Comparison of ENCODE assay signal across 33 cellular contexts in the genomic region with DNA sequence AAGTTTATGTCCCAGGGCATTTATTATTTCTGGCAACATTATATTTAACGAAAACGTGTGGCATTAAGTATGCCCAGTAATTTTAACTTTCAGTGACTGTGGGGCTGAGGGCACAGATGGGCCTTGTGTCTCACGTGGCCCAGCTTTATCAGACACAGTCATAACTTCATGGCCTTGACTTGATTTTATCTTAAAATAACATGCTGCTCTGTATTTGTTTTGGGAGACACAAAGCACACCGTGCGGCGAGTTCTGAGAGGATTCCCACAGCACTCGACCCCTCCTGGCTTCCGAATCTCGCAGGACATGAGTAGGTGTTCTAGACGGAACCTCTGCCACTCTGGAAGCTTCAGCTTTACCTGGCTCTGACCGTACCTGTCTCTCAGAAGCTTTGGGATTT.
"Had no signal": no experiment of that assay in that cellular context is flagged by ENCODE, and none has a peak within 500 bp of the region (broad histone marks: within the 10 kb centered on the region; RNA-seq: fewer than 3 reads in every experiment).

No MANE protein-coding gene starts in this region.

- H3K36me3 ChIP-seq: brain microvascular endothelial cell, Peyer's patch had no signal

- H3K4me1 ChIP-seq: Peyer's patch had no signal

- H3K9me3 ChIP-seq: Peyer's patch had no signal

- H3K27me3 Mint-ChIP-seq: activated CD8-positive, alpha-beta T cell treated with anti-CD3 and anti-CD28 coated beads for 36 hours; activated naive CD4-positive, alpha-beta T cell treated with anti-CD3 and anti-CD28 coated beads, Interleukin-2, amount 50 U/mL, for 24 hours; activated naive CD8-positive, alpha-beta T cell treated with anti-CD3 and anti-CD28 coated beads, Interleukin-2, amount 10 ng/mL, durations not matched to agents 7 days and 5 days; activated T-helper 17 cell treated with anti-CD3 and anti-CD28 coated beads, Interleukin-2, amount 50 U/mL, for 72 hours had no signal

- ATAC-seq: activated CD8-positive, alpha-beta T cell treated with anti-CD3 and anti-CD28 coated beads for 36 hours; activated T-cell treated with anti-CD3 and anti-CD28 coated beads, Interleukin-2, amount 50 U/mL, for 72 hours; activated T-helper 17 cell treated with anti-CD3 and anti-CD28 coated beads, Interleukin-2, amount 50 U/mL, for 72 hours; PC-3 had no signal

- H3K27ac ChIP-seq: brain microvascular endothelial cell, KMS-11, Peyer's patch, RWPE1 had no signal

- H3K4me2 ChIP-seq: KMS-11 had no signal

- H3K36me3 Mint-ChIP-seq: activated naive CD4-positive, alpha-beta T cell treated with anti-CD3 and anti-CD28 coated beads, Interleukin-2, amount 50 U/mL, for 24 hours; activated naive CD8-positive, alpha-beta T cell treated with anti-CD3 and anti-CD28 coated beads, Interleukin-2, amount 10 ng/mL, durations not matched to agents 7 days and 5 days had no signal

- H3K4me1 Mint-ChIP-seq: activated CD4-positive, alpha-beta T cell treated with anti-CD3 and anti-CD28 coated beads, Interleukin-2, amount 10 ng/mL, durations not matched to agents 24 days and 14 days; activated naive CD4-positive, alpha-beta T cell treated with anti-CD3 and anti-CD28 coated beads, Interleukin-2, amount 50 U/mL, for 24 hours; activated naive CD8-positive, alpha-beta T cell treated with anti-CD3 and anti-CD28 coated beads, Interleukin-2, amount 10 ng/mL, durations not matched to agents 7 days and 5 days; activated T-helper 17 cell treated with anti-CD3 and anti-CD28 coated beads, Interleukin-2, amount 50 U/mL, for 72 hours had no signal

- H3K27me3 ChIP-seq: brain microvascular endothelial cell, Peyer's patch had no signal

- H3K27ac Mint-ChIP-seq: activated CD4-positive, alpha-beta T cell treated with anti-CD3 and anti-CD28 coated beads, Interleukin-2, amount 10 ng/mL, durations not matched to agents 24 days and 14 days; activated CD8-positive, alpha-beta T cell treated with anti-CD3 and anti-CD28 coated beads for 36 hours; activated naive CD4-positive, alpha-beta T cell treated with anti-CD3 and anti-CD28 coated beads, Interleukin-2, amount 50 U/mL, for 24 hours; activated naive CD8-positive, alpha-beta T cell treated with anti-CD3 and anti-CD28 coated beads, Interleukin-2, amount 10 ng/mL, durations not matched to agents 7 days and 5 days; activated T-cell treated with anti-CD3 and anti-CD28 coated beads, Interleukin-2, amount 50 U/mL, for 72 hours; activated T-helper 17 cell treated with anti-CD3 and anti-CD28 coated beads, Interleukin-2, amount 50 U/mL, for 72 hours; T-helper 1 cell treated with Interleukin-12 subunit alpha and Interleukin-12 subunit beta and Interleukin-4 antibody, amounts not matched to agents 30 μg/mL and 1 μg/mL, for 36 hours; T-helper 2 cell treated with Interferon-gamma antibody and Interleukin-4, amounts not matched to agents 5 μg/mL and 100 μg/mL, for 36 hours had no signal

- H3K9me3 Mint-ChIP-seq: activated CD4-positive, alpha-beta T cell treated with anti-CD3 and anti-CD28 coated beads, Interleukin-2, amount 10 ng/mL, durations not matched to agents 24 days and 14 days; activated CD8-positive, alpha-beta T cell treated with anti-CD3 and anti-CD28 coated beads for 36 hours; activated naive CD4-positive, alpha-beta T cell treated with anti-CD3 and anti-CD28 coated beads, Interleukin-2, amount 50 U/mL, for 24 hours; activated naive CD8-positive, alpha-beta T cell treated with anti-CD3 and anti-CD28 coated beads, Interleukin-2, amount 10 ng/mL, durations not matched to agents 7 days and 5 days; activated T-cell treated with anti-CD3 and anti-CD28 coated beads, Interleukin-2, amount 50 U/mL, for 72 hours; activated T-helper 17 cell treated with anti-CD3 and anti-CD28 coated beads, Interleukin-2, amount 50 U/mL, for 72 hours; T-helper 1 cell treated with Interleukin-12 subunit alpha and Interleukin-12 subunit beta and Interleukin-4 antibody, amounts not matched to agents 30 μg/mL and 1 μg/mL, for 36 hours; T-helper 2 cell treated with Interferon-gamma antibody and Interleukin-4, amounts not matched to agents 5 μg/mL and 100 μg/mL, for 36 hours had no signal

- H3K4me3 Mint-ChIP-seq: activated CD4-positive, alpha-beta T cell treated with anti-CD3 and anti-CD28 coated beads, Interleukin-2, amount 10 ng/mL, durations not matched to agents 24 days and 14 days; activated CD8-positive, alpha-beta T cell treated with anti-CD3 and anti-CD28 coated beads for 36 hours; activated naive CD4-positive, alpha-beta T cell treated with anti-CD3 and anti-CD28 coated beads, Interleukin-2, amount 50 U/mL, for 24 hours; activated naive CD8-positive, alpha-beta T cell treated with anti-CD3 and anti-CD28 coated beads, Interleukin-2, amount 10 ng/mL, durations not matched to agents 7 days and 5 days; activated T-cell treated with anti-CD3 and anti-CD28 coated beads, Interleukin-2, amount 50 U/mL, for 72 hours; activated T-helper 17 cell treated with anti-CD3 and anti-CD28 coated beads, Interleukin-2, amount 50 U/mL, for 72 hours; T-helper 1 cell treated with Interleukin-12 subunit alpha and Interleukin-12 subunit beta and Interleukin-4 antibody, amounts not matched to agents 30 μg/mL and 1 μg/mL, for 36 hours; T-helper 2 cell treated with Interferon-gamma antibody and Interleukin-4, amounts not matched to agents 5 μg/mL and 100 μg/mL, for 36 hours had no signal

- H3K4me3 ChIP-seq: Peyer's patch had no signal

- DNase-seq: activated CD4-positive, alpha-beta T cell treated with anti-CD3 and anti-CD28 coated beads, Interleukin-2, amount 10 ng/mL, durations not matched to agents 24 days and 14 days; activated CD4-positive, alpha-beta T cell treated with anti-CD3 and anti-CD28 coated beads, Interleukin-2, amount 50 U/mL, for 4 hours; activated CD8-positive, alpha-beta T cell treated with anti-CD3 and anti-CD28 coated beads for 36 hours; activated effector memory CD4-positive, alpha-beta T cell treated with anti-CD3 and anti-CD28 coated beads, Interleukin-2, amount 50 U/mL, for 16 hours; activated naive CD4-positive, alpha-beta T cell treated with Interleukin-2 at 50 U/mL for 16 hours; activated naive CD8-positive, alpha-beta T cell treated with anti-CD3 and anti-CD28 coated beads, Interleukin-2, amount 10 ng/mL, durations not matched to agents 7 days and 5 days; activated T-cell treated with anti-CD3 and anti-CD28 coated beads, Interleukin-2, amount 50 U/mL, for 1 hour; activated T-cell treated with anti-CD3 and anti-CD28 coated beads, Interleukin-2, amount 50 U/mL, for 72 hours; anterior cingulate cortex; brain microvascular endothelial cell; central memory CD4-positive, alpha-beta T cell; MM.1S; MV-4-11; NCI-H1092; NCI-H1417; NCI-H146; NCI-H187; NCI-H2029 treated with DMSO at 0.1 percent for 48 hours; NCI-H2107; NCI-H2171; NCI-H510A; NCI-H526; NCI-H748 treated with DMSO at 0.1 percent for 48 hours; NK-92 treated with Interleukin-12 subunit alpha and Interleukin-12 subunit beta, amount 100 ng/mL, for 24 hours; PC-3; Peyer's patch; Right ventricle myocardium superior had no signal

- H3K9ac ChIP-seq: KMS-11 had no signal
